41 cellular contexts compared by ENCODE assay signal in the genomic region with DNA sequence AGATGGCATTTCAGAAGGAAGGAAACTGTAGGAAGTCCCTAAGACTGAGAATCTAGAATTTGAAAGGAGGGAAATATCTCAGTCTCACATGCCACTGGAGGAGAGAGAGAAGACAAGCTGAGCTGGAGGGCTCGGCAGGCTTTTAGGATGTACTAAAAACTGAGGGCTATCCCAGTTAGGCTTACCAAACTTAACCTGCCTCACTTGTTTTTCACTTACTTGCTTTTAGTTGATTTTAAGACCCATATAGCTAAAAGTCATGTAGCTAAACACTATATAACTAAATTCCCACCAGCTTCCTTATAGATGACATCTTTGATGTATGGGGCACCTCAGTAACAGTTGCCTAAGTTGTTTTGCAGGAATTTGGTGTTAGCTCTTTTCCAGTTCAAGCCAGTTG.
"Had no signal": no experiment of that assay in that cellular context is flagged by ENCODE, and none has a peak within 500 bp of the region (broad histone marks: within the 10 kb centered on the region; RNA-seq: fewer than 3 reads in every experiment).

No MANE protein-coding gene starts in this region.

- DNase-seq: activated effector memory CD4-positive, alpha-beta T cell treated with anti-CD3 and anti-CD28 coated beads, Interleukin-2, amount 50 U/mL, for 16 hours; activated effector memory CD4-positive, alpha-beta T cell treated with Interleukin-2 at 50 U/mL for 16 hours; activated gamma-delta T cell; activated gamma-delta T cell treated with Interleukin-2 at 50 U/mL for 16 hours; activated naive CD4-positive, alpha-beta T cell; activated naive CD4-positive, alpha-beta T cell treated with anti-CD3 and anti-CD28 coated beads for 36 hours; activated naive CD4-positive, alpha-beta T cell treated with anti-CD3 and anti-CD28 coated beads, Interleukin-2, amount 10 ng/mL, durations not matched to agents 7 days and 5 days; activated naive CD4-positive, alpha-beta T cell treated with anti-CD3 and anti-CD28 coated beads, Interleukin-2, amount 50 U/mL, for 16 hours; activated naive CD4-positive, alpha-beta T cell treated with Interleukin-2 at 50 U/mL for 16 hours; activated naive CD8-positive, alpha-beta T cell treated with anti-CD3 and anti-CD28 coated beads for 36 hours; activated naive CD8-positive, alpha-beta T cell treated with anti-CD3 and anti-CD28 coated beads, Interleukin-2, amount 10 ng/mL, durations not matched to agents 7 days and 5 days; activated naive CD8-positive, alpha-beta T cell treated with anti-CD3 and anti-CD28 coated beads, Interleukin-2, amount 50 U/mL, for 24 hours; activated T-cell treated with anti-CD3 and anti-CD28 coated beads for 4 hours; activated T-cell treated with anti-CD3 and anti-CD28 coated beads, Interleukin-2, amount 50 U/mL, for 1 hour; activated T-cell treated with anti-CD3 and anti-CD28 coated beads, Interleukin-2, amount 50 U/mL, for 24 hours; activated T-cell treated with anti-CD3 and anti-CD28 coated beads, Interleukin-2, amount 50 U/mL, for 4 hours; activated T-cell treated with anti-CD3 and anti-CD28 coated beads, Interleukin-2, amount 50 U/mL, for 48 hours; activated T-cell treated with anti-CD3 and anti-CD28 coated beads, Interleukin-2, amount 50 U/mL, for 72 hours; adrenal gland; amniotic stem cell; amygdala; anterior cingulate cortex; aorta; body of pancreas; brain microvascular endothelial cell; caudate nucleus; central memory CD4-positive, alpha-beta T cell; cerebellar nuclear complex had no signal

- H3K4me3 ChIP-seq: adrenal gland, ascending aorta, body of pancreas, breast epithelium, cardiac muscle cell had no signal

- ATAC-seq: activated naive CD4-positive, alpha-beta T cell treated with anti-CD3 and anti-CD28 coated beads, Interleukin-2, amount 50 U/mL, for 72 hours; activated naive CD8-positive, alpha-beta T cell treated with anti-CD3 and anti-CD28 coated beads, Interleukin-2, amount 50 U/mL, for 24 hours; activated T-cell treated with anti-CD3 and anti-CD28 coated beads, Interleukin-2, amount 50 U/mL, for 4 hours; activated T-cell treated with anti-CD3 and anti-CD28 coated beads, Interleukin-2, amount 50 U/mL, for 72 hours; activated T-helper 17 cell treated with anti-CD3 and anti-CD28 coated beads, Interleukin-2, amount 50 U/mL, for 72 hours; body of pancreas had no signal

- H3K36me3 Mint-ChIP-seq: activated naive CD4-positive, alpha-beta T cell treated with anti-CD3 and anti-CD28 coated beads, Interleukin-2, amount 10 ng/mL, durations not matched to agents 7 days and 5 days; activated naive CD4-positive, alpha-beta T cell treated with anti-CD3 and anti-CD28 coated beads, Interleukin-2, amount 50 U/mL, for 24 hours; activated naive CD8-positive, alpha-beta T cell; activated naive CD8-positive, alpha-beta T cell treated with anti-CD3 and anti-CD28 coated beads for 36 hours; activated naive CD8-positive, alpha-beta T cell treated with anti-CD3 and anti-CD28 coated beads, Interleukin-2, amount 10 ng/mL, durations not matched to agents 7 days and 5 days; brain had no signal

- H3K4me1 ChIP-seq: adrenal gland, ascending aorta, body of pancreas, breast epithelium had no signal

- H3K36me3 ChIP-seq: adrenal gland, ascending aorta, brain microvascular endothelial cell, breast epithelium, cardiac muscle cell had no signal

- H3K27ac ChIP-seq: adrenal gland, ascending aorta, body of pancreas, brain microvascular endothelial cell, breast epithelium, cardiac muscle cell had no signal

- FAIRE-seq: astrocyte, bronchial epithelial cell had no signal

- H3K4me3 Mint-ChIP-seq: activated naive CD4-positive, alpha-beta T cell treated with anti-CD3 and anti-CD28 coated beads for 36 hours; activated naive CD4-positive, alpha-beta T cell treated with anti-CD3 and anti-CD28 coated beads, Interleukin-2, amount 10 ng/mL, durations not matched to agents 7 days and 5 days; activated naive CD4-positive, alpha-beta T cell treated with anti-CD3 and anti-CD28 coated beads, Interleukin-2, amount 50 U/mL, for 24 hours; activated naive CD8-positive, alpha-beta T cell; activated naive CD8-positive, alpha-beta T cell treated with anti-CD3 and anti-CD28 coated beads for 36 hours; activated naive CD8-positive, alpha-beta T cell treated with anti-CD3 and anti-CD28 coated beads, Interleukin-2, amount 10 ng/mL, durations not matched to agents 7 days and 5 days; activated naive CD8-positive, alpha-beta T cell treated with anti-CD3 and anti-CD28 coated beads, Interleukin-2, amount 50 U/mL, for 24 hours; activated T-cell treated with anti-CD3 and anti-CD28 coated beads, Interleukin-2, amount 50 U/mL, for 24 hours; activated T-cell treated with anti-CD3 and anti-CD28 coated beads, Interleukin-2, amount 50 U/mL, for 4 hours; activated T-cell treated with anti-CD3 and anti-CD28 coated beads, Interleukin-2, amount 50 U/mL, for 72 hours; activated T-helper 1 cell treated with anti-CD3 and anti-CD28 coated beads, Interleukin-12 subunit alpha, Interleukin-12 subunit beta, Interleukin-2, Interleukin-4 antibody, amounts not matched to agents 30 ng/mL and 10 ng/mL and 1 ng/mL, durations not matched to agents 14 hours and 24 hours and 36 hours; activated T-helper 17 cell treated with anti-CD3 and anti-CD28 coated beads, Interleukin-2, amount 50 U/mL, for 72 hours; brain; central memory CD8-positive, alpha-beta T cell had no signal

- H3K4me1 Mint-ChIP-seq: activated naive CD4-positive, alpha-beta T cell treated with anti-CD3 and anti-CD28 coated beads, Interleukin-2, amount 10 ng/mL, durations not matched to agents 7 days and 5 days; activated naive CD4-positive, alpha-beta T cell treated with anti-CD3 and anti-CD28 coated beads, Interleukin-2, amount 50 U/mL, for 24 hours; activated naive CD8-positive, alpha-beta T cell treated with anti-CD3 and anti-CD28 coated beads for 36 hours; activated naive CD8-positive, alpha-beta T cell treated with anti-CD3 and anti-CD28 coated beads, Interleukin-2, amount 10 ng/mL, durations not matched to agents 7 days and 5 days; activated naive CD8-positive, alpha-beta T cell treated with anti-CD3 and anti-CD28 coated beads, Interleukin-2, amount 50 U/mL, for 24 hours; activated T-helper 17 cell treated with anti-CD3 and anti-CD28 coated beads, Interleukin-2, amount 50 U/mL, for 72 hours; brain; central memory CD8-positive, alpha-beta T cell had no signal

- H3K9me3 ChIP-seq: adrenal gland, ascending aorta, body of pancreas, breast epithelium had no signal

- H3K27me3 ChIP-seq: adrenal gland, ascending aorta, body of pancreas, brain microvascular endothelial cell, breast epithelium, cardiac muscle cell had no signal

- H3K27me3 Mint-ChIP-seq: activated naive CD4-positive, alpha-beta T cell treated with anti-CD3 and anti-CD28 coated beads, Interleukin-2, amount 10 ng/mL, durations not matched to agents 7 days and 5 days; activated naive CD8-positive, alpha-beta T cell treated with anti-CD3 and anti-CD28 coated beads for 36 hours; activated naive CD8-positive, alpha-beta T cell treated with anti-CD3 and anti-CD28 coated beads, Interleukin-2, amount 10 ng/mL, durations not matched to agents 7 days and 5 days; activated naive CD8-positive, alpha-beta T cell treated with anti-CD3 and anti-CD28 coated beads, Interleukin-2, amount 50 U/mL, for 24 hours; activated T-cell treated with anti-CD3 and anti-CD28 coated beads, Interleukin-2, amount 50 U/mL, for 24 hours; activated T-helper 17 cell treated with anti-CD3 and anti-CD28 coated beads, Interleukin-2, amount 50 U/mL, for 72 hours; central memory CD8-positive, alpha-beta T cell had no signal

- H3K27ac Mint-ChIP-seq: activated naive CD4-positive, alpha-beta T cell treated with anti-CD3 and anti-CD28 coated beads for 36 hours; activated naive CD4-positive, alpha-beta T cell treated with anti-CD3 and anti-CD28 coated beads, Interleukin-2, amount 10 ng/mL, durations not matched to agents 7 days and 5 days; activated naive CD4-positive, alpha-beta T cell treated with anti-CD3 and anti-CD28 coated beads, Interleukin-2, amount 50 U/mL, for 24 hours; activated naive CD4-positive, alpha-beta T cell treated with anti-CD3 and anti-CD28 coated beads, Interleukin-2, amount 50 U/mL, for 72 hours; activated naive CD8-positive, alpha-beta T cell; activated naive CD8-positive, alpha-beta T cell treated with anti-CD3 and anti-CD28 coated beads for 36 hours; activated naive CD8-positive, alpha-beta T cell treated with anti-CD3 and anti-CD28 coated beads, Interleukin-2, amount 10 ng/mL, durations not matched to agents 7 days and 5 days; activated naive CD8-positive, alpha-beta T cell treated with anti-CD3 and anti-CD28 coated beads, Interleukin-2, amount 50 U/mL, for 24 hours; activated T-cell treated with anti-CD3 and anti-CD28 coated beads, Interleukin-2, amount 50 U/mL, for 24 hours; activated T-cell treated with anti-CD3 and anti-CD28 coated beads, Interleukin-2, amount 50 U/mL, for 72 hours; activated T-helper 1 cell treated with anti-CD3 and anti-CD28 coated beads, Interleukin-12 subunit alpha, Interleukin-12 subunit beta, Interleukin-2, Interleukin-4 antibody, amounts not matched to agents 30 ng/mL and 10 ng/mL and 1 ng/mL, durations not matched to agents 14 hours and 24 hours and 36 hours; activated T-helper 17 cell treated with anti-CD3 and anti-CD28 coated beads, Interleukin-2, amount 50 U/mL, for 72 hours; activated T-helper 2 cell treated with anti-CD3 and anti-CD28 coated beads, Interferon-gamma antibody, Interleukin-2, Interleukin-4, amounts not matched to agents 10 μg/mL and 5 μg/mL and 100 μg/mL, durations not matched to agents 14 hours and 24 hours and 36 hours; brain had no signal
